Comparison of ENCODE assay signal across 8 cellular contexts in the genomic region with DNA sequence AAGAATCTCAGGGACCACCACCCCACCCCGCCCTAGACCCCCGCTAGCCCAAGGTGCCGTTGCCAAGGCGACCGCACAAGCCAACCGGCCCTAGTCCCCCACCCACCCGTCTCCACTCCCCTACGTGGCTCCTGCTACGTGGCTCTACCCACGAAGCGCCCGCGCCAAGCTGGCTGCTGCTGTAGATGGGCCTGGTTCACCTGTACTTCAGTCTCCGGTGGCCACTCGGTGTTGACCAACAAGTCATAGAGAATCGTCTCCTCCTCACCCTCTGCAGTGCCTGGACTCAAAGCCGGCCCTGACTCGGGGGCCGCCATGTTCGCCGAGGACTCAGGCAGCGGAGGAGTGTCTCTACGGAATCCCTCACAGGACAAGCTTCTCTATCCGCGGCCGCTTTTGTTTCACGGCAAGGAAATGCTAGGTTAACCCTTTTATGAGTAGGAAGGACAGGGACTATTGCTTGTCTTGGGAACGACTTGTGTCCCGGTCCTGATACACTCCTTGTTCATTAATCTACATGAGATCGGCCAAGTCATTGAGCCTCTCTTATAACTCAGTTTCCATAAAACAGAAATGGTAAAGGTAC. TPM values are rescaled to one million over a fixed set of nuclear protein-coding genes. Genes with fewer than 3 reads are reported as not detected.
DNase-seq lines count a peak whose midpoint lies in the region; ATAC-seq and TF ChIP-seq lines count a peak whose summit lies in the region.

NBAS (minus strand) TSS at position 347 of the 586 bp plus-strand sequence; CDS start at position 317, 30 bp downstream.

- H3K27me3 Mint-ChIP-seq in activated B cell treated with CpG ODN at 0.5 μM for 24 hours (peaks cover 3% of the 10 kb centered on the region), immature natural killer cell (ENCODE audit: low read depth in 3 of 3) (peaks cover 7 to 17% (median 14%) of the 10 kb centered on the region in 3 donors)

- intact Hi-C loops in activated B cell treated with CpG ODN at 0.5 μM for 24 hours (cut with micrococcal nuclease): loop anchor here (1.0 kb wide), 1 partner anchor 30 kb away; the partner anchor contains the start of gene DDX1

- DNase-seq in AG04449 (ENCODE audit: low read depth, low spot score) (peak; percentile 41), NCI-H2227 treated with DMSO at 0.1 percent for 48 hours (lab: John Stamatoyannopoulos, UW) (peak; percentile 91), activated B cell treated with CpG ODN at 0.5 μM for 24 hours (peak; percentile 54), cardiac fibroblast (ENCODE audit: low read depth in 2 of 2) (peak; percentile 87 to 90), immature natural killer cell (peak; percentile 66 to 76 (median 71)), smooth muscle cell of the brain vasculature (ENCODE audit: low read depth, low spot score) (peak; percentile 67)

- no peak for TF ChIP-seq CTCF in AG04449 (IDR thresholded peaks at IDR 0.05; ENCODE audit: insufficient read depth, low read length, missing control alignments)
- no peak for TF ChIP-seq CTCF in activated B cell treated with CpG ODN at 0.5 μM for 24 hours (IDR thresholded peaks at IDR 0.05)
- TF ChIP-seq CTCF in cardiac fibroblast (IDR thresholded peaks at IDR 0.05; ENCODE audit: low read depth, low read length): no peak

- POLR2A ChIA-PET in AG04449 (lab: Yijun Ruan, JAX): interaction anchor here (1.0 kb wide), 1 partner anchor 8 kb away, joined by 3 read pairs; no protein-coding TSS in a partner anchor
- POLR2A ChIA-PET in activated B cell treated with CpG ODN at 0.5 μM for 24 hours (lab: Charles Lee): interaction anchor here (0.6 to 3.7 kb wide), 5 partner anchors 31 to 297 kb away, joined by 3 to 19 read pairs (median 3); partner anchors contain the start of gene DDX1

- H3K36me3 Mint-ChIP-seq in activated B cell treated with CpG ODN at 0.5 μM for 24 hours (ENCODE audit: low read depth) (peaks cover 15% of the 10 kb centered on the region), immature natural killer cell (no peaks in the 10 kb centered on the region)

- H3K4me1 Mint-ChIP-seq in activated B cell treated with CpG ODN at 0.5 μM for 24 hours: peaks cover 31% of the 10 kb centered on the region
- peaks cover 35 to 42% of the 10 kb centered on the region in 2 donors for H3K4me1 Mint-ChIP-seq in immature natural killer cell

- ATAC-seq in GM18870 (IDR thresholded peaks at IDR 0.05; ENCODE audit: unreplicated experiment) (peak; percentile 65), HG03135 (IDR thresholded peaks at IDR 0.05; ENCODE audit: unreplicated experiment) (peak; percentile 75), activated B cell treated with CpG ODN at 0.5 μM for 24 hours (ENCODE audit: low read depth) (peak; percentile 92)

- H3K9me3 Mint-ChIP-seq in activated B cell treated with CpG ODN at 0.5 μM for 24 hours (no peaks in the 10 kb centered on the region), immature natural killer cell (no peaks in the 10 kb centered on the region)

- H3K27ac Mint-ChIP-seq in activated B cell treated with CpG ODN at 0.5 μM for 24 hours (peak within 1 kb of the TSS; percentile 89), immature natural killer cell (peak within 1 kb of the TSS; percentile 91 to 98 (median 97))

- H3K4me3 Mint-ChIP-seq in activated B cell treated with CpG ODN at 0.5 μM for 24 hours: peak within 1 kb of the TSS; percentile 100
- peak within 1 kb of the TSS; percentile 99 to 100 (median 99) for H3K4me3 Mint-ChIP-seq in immature natural killer cell

- CTCF ChIA-PET in AG04449 (lab: Yijun Ruan, JAX) (interaction anchor here (1.1 to 9.6 kb wide), 3 partner anchors 17 to 382 kb away, joined by 3 to 111 read pairs (median 5); no protein-coding TSS in a partner anchor), activated B cell treated with CpG ODN at 0.5 μM for 24 hours (lab: Charles Lee) (interaction anchor here (1.6 to 2.3 kb wide), 2 partner anchors 16 kb away, joined by 7 to 12 read pairs; no protein-coding TSS in a partner anchor)

- H3K4me3 ChIP-seq in AG04449 (ENCODE audit: low read depth, low read length) (peak within 1 kb of the TSS; percentile 94), cardiac fibroblast (replicated peaks in 1 of 2; ENCODE audit: low read depth in 2 of 2, low read length in 2 of 2) (peak within 1 kb of the TSS; percentile 85 to 91)

RNA-seq across cellular contexts. Expression of gene NBAS, which starts in this region (rescaled TPM):
- total RNA-seq in activated B cell treated with CpG ODN at 0.5 μM for 24 hours: 39.1 and 40.1 TPM in 2 replicates
- polyA plus RNA-seq in immature natural killer cell: 10 to 100 TPM; 10.8 to 21.0 (median 11.6) TPM

Comparison
In these comparisons a context has a peak if more than half of its experiments do, and no peak if none do; other contexts are left out.
1. Peak in every context shown above with its lines: DNase-seq, ATAC-seq and H3K4me3 ChIP-seq.
2. DNase-seq: peak in every context shown above with its lines; median percentile 91 in NCI-H2227 treated with DMSO at 0.1 percent for 48 hours; 88 in cardiac fibroblast; 71 in immature natural killer cell; 67 in smooth muscle cell of the brain vasculature; 54 in activated B cell treated with CpG ODN at 0.5 μM for 24 hours; 41 in AG04449.